In genomic region chr6:48404927-48405326, GRCh38 we compare ENCODE assay signal across 24 cellular contexts.
DNase-seq lines count a peak whose midpoint lies in the region; ATAC-seq, FAIRE-seq and TF ChIP-seq lines count a peak whose summit lies in the region.
"Had no signal": no experiment of that assay in that cellular context is flagged by ENCODE, and none has a peak within 500 bp of the region (broad histone marks: within the 10 kb centered on the region; RNA-seq: fewer than 3 reads in every experiment).

No MANE protein-coding gene starts in this region.

- TF ChIP-seq RAD21 in K562 (CRISPR knock-in tag; conservative IDR thresholded peaks at IDR 0.05 in 1 of 2, IDR thresholded peaks at IDR 0.05 in 1 of 2) (no peak), SK-N-SH (IDR thresholded peaks at IDR 0.05; ENCODE audit: low read length) (no peak)

- H3K27ac ChIP-seq in K562 (ENCODE audit: extremely low read depth, low read depth, low read length) (no peak overlapping the region), SK-N-SH (ENCODE audit: low read depth in 2 of 2, low read length in 1 of 2) (no peak overlapping the region)
- H3K27ac ChIP-seq: BLaER1 had no signal

- H2AFZ ChIP-seq in K562 (ENCODE audit: low read depth, low read length) (no peak overlapping the region), SK-N-SH (ENCODE audit: low read depth) (no peak overlapping the region)

- no peak for TF ChIP-seq EP300 in K562 (IDR thresholded peaks at IDR 0.05; ENCODE audit: low read length)
- no peak for TF ChIP-seq EP300 in SK-N-SH (IDR thresholded peaks at IDR 0.05; ENCODE audit: borderline replicate concordance in 1 of 2, low read depth in 1 of 2, low read length in 1 of 2)

- no peak for DNase-seq in K562 (ENCODE audit: extremely low read depth in 1 of 4, low spot score in 3 of 4)
- DNase-seq in NCI-H345 treated with DMSO at 0.1 percent for 48 hours (lab: John Stamatoyannopoulos, UW; ENCODE audit: unreplicated experiment) = no peak
- DNase-seq in SK-N-SH = no peak
- DNase-seq: 8988T; ACHN; BE2C; C1 segment of cervical spinal cord; CD4-positive, alpha-beta memory T cell; CD4-positive, CD25-positive, alpha-beta regulatory T cell; CD8-positive, alpha-beta memory T cell; COR-L47; DMS 273 treated with DMSO at 0.1 percent for 48 hours; DMS153; DMS53; DMS79; DND-41; EL; GDM1 had no signal

- no peak overlapping the region for H3K4me2 ChIP-seq in K562 (ENCODE audit: insufficient read depth, low read length)
- no peak overlapping the region for H3K4me2 ChIP-seq in SK-N-SH
- H3K4me2 ChIP-seq: BLaER1 had no signal

- H3K27me3 ChIP-seq in K562 (ENCODE audit: control insufficient read depth in 2 of 2, insufficient read depth in 2 of 2, low read length in 2 of 2) (no peaks in the 10 kb centered on the region), SK-N-SH (ENCODE audit: insufficient read depth) (no peaks in the 10 kb centered on the region)
- H3K27me3 ChIP-seq: BE2C, BLaER1 had no signal

- no peak for TF ChIP-seq CTCF in K562 (IDR thresholded peaks at IDR 0.05 in 2 of 3, conservative IDR thresholded peaks at IDR 0.05 in 1 of 3; ENCODE audit: insufficient read depth in 2 of 3, low read depth in 1 of 3, low read length in 3 of 3)
- no peak for TF ChIP-seq CTCF in SK-N-SH (IDR thresholded peaks at IDR 0.05)

- H4K20me1 ChIP-seq in K562 (replicated peaks; ENCODE audit: control insufficient read depth, insufficient read depth, low read length) (no peaks in the 10 kb centered on the region), SK-N-SH (ENCODE audit: insufficient read depth) (no peaks in the 10 kb centered on the region)
- H4K20me1 ChIP-seq: BLaER1 had no signal

- H3K9me3 ChIP-seq in K562 (replicated peaks; ENCODE audit: control insufficient read depth, insufficient read depth, low read depth, low read length) (no peaks in the 10 kb centered on the region; the same call in 1 of the 2 replicates), SK-N-SH (peaks cover 7% of the 10 kb centered on the region)
- H3K9me3 ChIP-seq: BE2C had no signal

- no TSS peak for BruUV-seq in K562 (replicated peaks; lab: Mats Ljungman, UMichigan)

- CTCF ChIA-PET in K562 (lab: Yijun Ruan, JAX; ENCODE audit: low intra/inter-chr PET ratio) = no interaction called here
- CTCF ChIA-PET in SK-N-SH (lab: Yijun Ruan, JAX) = no interaction called here

- no peaks in the 10 kb centered on the region for H3F3A ChIP-seq in SK-N-SH (replicated peaks; ENCODE audit: insufficient read depth)

- H3K9me2 ChIP-seq in SK-N-SH = no peaks in the 10 kb centered on the region

- H3K4me1 ChIP-seq in K562 (replicated peaks in 1 of 2; ENCODE audit: control insufficient read depth in 2 of 2, insufficient read depth in 2 of 2, low read length in 2 of 2) = no peaks in the 10 kb centered on the region
- H3K4me1 ChIP-seq in SK-N-SH (ENCODE audit: control insufficient read depth in 1 of 2, insufficient read depth in 2 of 2, low read depth in 1 of 2, low read length in 1 of 2) = no peaks in the 10 kb centered on the region
- H3K4me1 ChIP-seq: BE2C, BLaER1 had no signal

- FAIRE-seq in K562 (lab: Jason Lieb, UNC) (no peak), islet of Langerhans (lab: Jason Lieb, UNC) (peak; percentile 45)
- FAIRE-seq: GM12878, GM12892, GM18507 had no signal

- no peaks in the 10 kb centered on the region for H3K9me1 ChIP-seq in K562 (ENCODE audit: control insufficient read depth, insufficient read depth, low read length)

- intact Hi-C loops in K562 (cut with micrococcal nuclease) = no loop called here

- H3K4me3 ChIP-seq in K562 (no peak overlapping the region), SK-N-SH (ENCODE audit: low read depth in 2 of 2, low read length in 1 of 2) (no peak overlapping the region)
- H3K4me3 ChIP-seq: BLaER1, GM12878 had no signal

- H3K79me2 ChIP-seq in K562 (ENCODE audit: control insufficient read depth, insufficient read depth, low read length) (no peaks in the 10 kb centered on the region), SK-N-SH (ENCODE audit: insufficient read depth) (no peaks in the 10 kb centered on the region)

- POLR2A ChIA-PET in K562 (lab: Yijun Ruan, JAX) = no interaction called here
- POLR2A ChIA-PET in SK-N-SH (lab: Yijun Ruan, JAX) = no interaction called here

- in situ Hi-C loops in K562 (cut with MboI) = no loop called here

- H3K36me3 ChIP-seq in K562 (ENCODE audit: control insufficient read depth, insufficient read depth, low read length) (no peaks in the 10 kb centered on the region), SK-N-SH (replicated peaks in 1 of 2; ENCODE audit: control insufficient read depth in 1 of 2, insufficient read depth in 2 of 2, low read length in 1 of 2) (no peaks in the 10 kb centered on the region)
- H3K36me3 ChIP-seq: BE2C, BLaER1 had no signal

- WGBS in K562 (ENCODE audit: insufficient coverage, low coverage, missing lambda C conversion rate) = 0% methylated on average over 1 of the region's 1 CpG
- 7% methylated on average over 1 of the region's 1 CpG for WGBS in SK-N-SH (ENCODE audit: low lambda C conversion rate)

- no peak for TF ChIP-seq POLR2A in K562 (conservative IDR thresholded peaks at IDR 0.05)

- ATAC-seq in K562 (no peak), HG03565 (IDR thresholded peaks at IDR 0.05; ENCODE audit: unreplicated experiment) (no peak)
- ATAC-seq: GM12878 had no signal

- H3K9ac ChIP-seq in K562 (ENCODE audit: insufficient read depth in 1 of 2, low read depth in 2 of 2, low read length in 2 of 2) (no peak overlapping the region), SK-N-SH (no peak overlapping the region)
- H3K9ac ChIP-seq: BLaER1 had no signal

TF ChIP-seq in K562, 482 proteins besides CTCF, POLR2A, EP300 and RAD21:
- no peak for TF ChIP-seq CBX5 (IDR thresholded peaks at IDR 0.05; ENCODE audit: borderline replicate concordance, low read depth)
- no peak for TF ChIP-seq HDAC3 (IDR thresholded peaks at IDR 0.05; ENCODE audit: borderline replicate concordance, partially characterized antibody)
- TF ChIP-seq ILF3 (IDR thresholded peaks at IDR 0.05; ENCODE audit: borderline replicate concordance) = no peak
- TF ChIP-seq ZNF184 (CRISPR knock-in tag; IDR thresholded peaks at IDR 0.05) = peak; percentile 55; the same call in 1 of the 2 replicates
- no peak for TF ChIP-seq PREB (CRISPR knock-in tag; IDR thresholded peaks at IDR 0.05)
- peak; percentile 85 for TF ChIP-seq RBM25 (IDR thresholded peaks at IDR 0.05; ENCODE audit: low read depth, low read length, severe bottlenecking)

TF ChIP-seq in SK-N-SH, 30 proteins besides CTCF, POLR2A, EP300 and RAD21:
- TF ChIP-seq GATA2 (CRISPR knock-in tag; IDR thresholded peaks at IDR 0.05) (no peak), MXI1 (IDR thresholded peaks at IDR 0.05; ENCODE audit: low read depth, low read length) (no peak), REST (IDR thresholded peaks at IDR 0.05; ENCODE audit: low read depth, low read length) (no peak), USF2 (IDR thresholded peaks at IDR 0.05; ENCODE audit: borderline replicate concordance, low read depth, low read length) (no peak), NFIC (IDR thresholded peaks at IDR 0.05; ENCODE audit: borderline replicate concordance) (no peak)
TF ChIP-seq in SK-N-SH: peak in this region for 0.
